ENCODE assay signal across 1 cellular context in genomic region chr5:96661101-96661840, GRCh38.
TF ChIP-seq lines count a peak whose summit lies in the region.

No MANE protein-coding gene starts in this region.

TF ChIP-seq in GM12878, 131 proteins besides CTCF, POLR2A, EP300 and RAD21 (continued from another document):
- 0 out of 2 replicates have a peak, but pooled peaks have one; percentile 14 for TF ChIP-seq ZBTB40 (IDR thresholded peaks at IDR 0.05; ENCODE audit: borderline replicate concordance)
- TF ChIP-seq HDAC6 (IDR thresholded peaks at IDR 0.05; ENCODE audit: unreplicated experiment) = no peak
- 0 out of 2 replicates have a peak, but pooled peaks have one; percentile 18 for TF ChIP-seq MLLT1 (IDR thresholded peaks at IDR 0.05)
- no peak for TF ChIP-seq SUPT20H (IDR thresholded peaks at IDR 0.05; ENCODE audit: borderline replicate concordance, control insufficient read depth, low read depth, low read length)
- peak; percentile 87 for TF ChIP-seq ZNF384 (IDR thresholded peaks at IDR 0.05; ENCODE audit: borderline replicate concordance, low read depth, low read length)
- no peak for TF ChIP-seq CUX1 (IDR thresholded peaks at IDR 0.05; ENCODE audit: insufficient replicate concordance, low read depth, low read length)
- TF ChIP-seq STAT3 (IDR thresholded peaks at IDR 0.05; ENCODE audit: low read depth, low read length) = no peak
- TF ChIP-seq NR2F1 (conservative IDR thresholded peaks at IDR 0.05) = no peak
- 0 out of 2 replicates have a peak, but pooled peaks have one; percentile 20 for TF ChIP-seq NBN (IDR thresholded peaks at IDR 0.05)
- no peak for TF ChIP-seq PKNOX1 (IDR thresholded peaks at IDR 0.05)
- no peak for TF ChIP-seq CBX3 (IDR thresholded peaks at IDR 0.05; ENCODE audit: borderline replicate concordance, low read depth)
- TF ChIP-seq KAT2A (conservative IDR thresholded peaks at IDR 0.05; ENCODE audit: control insufficient read depth, low read depth, low read length) = no peak
- TF ChIP-seq POU2F2 (IDR thresholded peaks at IDR 0.05; ENCODE audit: borderline replicate concordance, low read depth, low read length) = no peak
- no peak for TF ChIP-seq TCF7 (IDR thresholded peaks at IDR 0.05; ENCODE audit: borderline replicate concordance)
- no peak for TF ChIP-seq TAF1 (IDR thresholded peaks at IDR 0.05; ENCODE audit: borderline replicate concordance, low read depth, low read length)
- no peak for TF ChIP-seq IKZF2 (IDR thresholded peaks at IDR 0.05)
